In the genomic region with DNA sequence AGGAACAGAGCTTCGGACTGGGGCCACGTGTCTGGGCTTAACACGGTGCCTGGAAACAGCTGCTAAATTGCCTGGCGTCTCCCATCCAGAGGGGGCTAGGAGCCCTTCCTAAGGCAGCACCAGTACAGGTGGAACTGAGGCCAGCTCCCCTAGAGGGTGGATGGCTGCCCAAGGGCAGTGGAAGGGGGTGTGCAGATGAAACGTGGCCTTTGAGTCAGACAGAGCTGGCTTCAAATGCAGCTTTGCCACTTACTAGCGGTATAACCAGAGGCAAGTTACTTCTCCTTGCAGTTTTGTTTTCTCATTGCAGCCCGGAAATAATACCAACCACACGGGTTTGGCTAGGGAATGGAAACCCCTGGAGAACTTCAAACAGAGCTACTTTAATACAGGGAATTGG, we compare ENCODE assay signal across 1 cellular context.
TF ChIP-seq lines count a peak whose summit lies in the region.

No MANE protein-coding gene starts in this region.

TF ChIP-seq in GM23338, 12 proteins besides CTCF, POLR2A, EP300 and RAD21 (continued from another document):
- TF ChIP-seq EZH2phosphoT487 (IDR thresholded peaks at IDR 0.05; ENCODE audit: unreplicated experiment) (no peak), POLR2AphosphoS5 (IDR thresholded peaks at IDR 0.05; ENCODE audit: low read depth) (no peak), STAT1 (IDR thresholded peaks at IDR 0.05; ENCODE audit: unreplicated experiment) (no peak), NANOG (IDR thresholded peaks at IDR 0.05; ENCODE audit: borderline replicate concordance) (no peak), ZNF114 (CRISPR knock-in tag; IDR thresholded peaks at IDR 0.05) (no peak), ZNF331 (CRISPR knock-in tag; IDR thresholded peaks at IDR 0.05; ENCODE audit: low read depth) (no peak), JUNB (IDR thresholded peaks at IDR 0.05; ENCODE audit: unreplicated experiment) (no peak)
- TF ChIP-seq, protein P1, sequence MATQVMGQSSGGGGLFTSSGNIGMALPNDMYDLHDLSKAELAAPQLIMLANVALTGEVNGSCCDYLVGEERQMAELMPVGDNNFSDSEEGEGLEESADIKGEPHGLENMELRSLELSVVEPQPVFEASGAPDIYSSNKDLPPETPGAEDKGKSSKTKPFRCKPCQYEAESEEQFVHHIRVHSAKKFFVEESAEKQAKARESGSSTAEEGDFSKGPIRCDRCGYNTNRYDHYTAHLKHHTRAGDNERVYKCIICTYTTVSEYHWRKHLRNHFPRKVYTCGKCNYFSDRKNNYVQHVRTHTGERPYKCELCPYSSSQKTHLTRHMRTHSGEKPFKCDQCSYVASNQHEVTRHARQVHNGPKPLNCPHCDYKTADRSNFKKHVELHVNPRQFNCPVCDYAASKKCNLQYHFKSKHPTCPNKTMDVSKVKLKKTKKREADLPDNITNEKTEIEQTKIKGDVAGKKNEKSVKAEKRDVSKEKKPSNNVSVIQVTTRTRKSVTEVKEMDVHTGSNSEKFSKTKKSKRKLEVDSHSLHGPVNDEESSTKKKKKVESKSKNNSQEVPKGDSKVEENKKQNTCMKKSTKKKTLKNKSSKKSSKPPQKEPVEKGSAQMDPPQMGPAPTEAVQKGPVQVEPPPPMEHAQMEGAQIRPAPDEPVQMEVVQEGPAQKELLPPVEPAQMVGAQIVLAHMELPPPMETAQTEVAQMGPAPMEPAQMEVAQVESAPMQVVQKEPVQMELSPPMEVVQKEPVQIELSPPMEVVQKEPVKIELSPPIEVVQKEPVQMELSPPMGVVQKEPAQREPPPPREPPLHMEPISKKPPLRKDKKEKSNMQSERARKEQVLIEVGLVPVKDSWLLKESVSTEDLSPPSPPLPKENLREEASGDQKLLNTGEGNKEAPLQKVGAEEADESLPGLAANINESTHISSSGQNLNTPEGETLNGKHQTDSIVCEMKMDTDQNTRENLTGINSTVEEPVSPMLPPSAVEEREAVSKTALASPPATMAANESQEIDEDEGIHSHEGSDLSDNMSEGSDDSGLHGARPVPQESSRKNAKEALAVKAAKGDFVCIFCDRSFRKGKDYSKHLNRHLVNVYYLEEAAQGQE (IDR thresholded peaks at IDR 0.05; ENCODE audit: unreplicated experiment) = no peak
- TF ChIP-seq, protein P2, sequence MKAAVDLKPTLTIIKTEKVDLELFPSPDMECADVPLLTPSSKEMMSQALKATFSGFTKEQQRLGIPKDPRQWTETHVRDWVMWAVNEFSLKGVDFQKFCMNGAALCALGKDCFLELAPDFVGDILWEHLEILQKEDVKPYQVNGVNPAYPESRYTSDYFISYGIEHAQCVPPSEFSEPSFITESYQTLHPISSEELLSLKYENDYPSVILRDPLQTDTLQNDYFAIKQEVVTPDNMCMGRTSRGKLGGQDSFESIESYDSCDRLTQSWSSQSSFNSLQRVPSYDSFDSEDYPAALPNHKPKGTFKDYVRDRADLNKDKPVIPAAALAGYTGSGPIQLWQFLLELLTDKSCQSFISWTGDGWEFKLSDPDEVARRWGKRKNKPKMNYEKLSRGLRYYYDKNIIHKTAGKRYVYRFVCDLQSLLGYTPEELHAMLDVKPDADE (IDR thresholded peaks at IDR 0.05) = no peak
- TF ChIP-seq, protein P3, sequence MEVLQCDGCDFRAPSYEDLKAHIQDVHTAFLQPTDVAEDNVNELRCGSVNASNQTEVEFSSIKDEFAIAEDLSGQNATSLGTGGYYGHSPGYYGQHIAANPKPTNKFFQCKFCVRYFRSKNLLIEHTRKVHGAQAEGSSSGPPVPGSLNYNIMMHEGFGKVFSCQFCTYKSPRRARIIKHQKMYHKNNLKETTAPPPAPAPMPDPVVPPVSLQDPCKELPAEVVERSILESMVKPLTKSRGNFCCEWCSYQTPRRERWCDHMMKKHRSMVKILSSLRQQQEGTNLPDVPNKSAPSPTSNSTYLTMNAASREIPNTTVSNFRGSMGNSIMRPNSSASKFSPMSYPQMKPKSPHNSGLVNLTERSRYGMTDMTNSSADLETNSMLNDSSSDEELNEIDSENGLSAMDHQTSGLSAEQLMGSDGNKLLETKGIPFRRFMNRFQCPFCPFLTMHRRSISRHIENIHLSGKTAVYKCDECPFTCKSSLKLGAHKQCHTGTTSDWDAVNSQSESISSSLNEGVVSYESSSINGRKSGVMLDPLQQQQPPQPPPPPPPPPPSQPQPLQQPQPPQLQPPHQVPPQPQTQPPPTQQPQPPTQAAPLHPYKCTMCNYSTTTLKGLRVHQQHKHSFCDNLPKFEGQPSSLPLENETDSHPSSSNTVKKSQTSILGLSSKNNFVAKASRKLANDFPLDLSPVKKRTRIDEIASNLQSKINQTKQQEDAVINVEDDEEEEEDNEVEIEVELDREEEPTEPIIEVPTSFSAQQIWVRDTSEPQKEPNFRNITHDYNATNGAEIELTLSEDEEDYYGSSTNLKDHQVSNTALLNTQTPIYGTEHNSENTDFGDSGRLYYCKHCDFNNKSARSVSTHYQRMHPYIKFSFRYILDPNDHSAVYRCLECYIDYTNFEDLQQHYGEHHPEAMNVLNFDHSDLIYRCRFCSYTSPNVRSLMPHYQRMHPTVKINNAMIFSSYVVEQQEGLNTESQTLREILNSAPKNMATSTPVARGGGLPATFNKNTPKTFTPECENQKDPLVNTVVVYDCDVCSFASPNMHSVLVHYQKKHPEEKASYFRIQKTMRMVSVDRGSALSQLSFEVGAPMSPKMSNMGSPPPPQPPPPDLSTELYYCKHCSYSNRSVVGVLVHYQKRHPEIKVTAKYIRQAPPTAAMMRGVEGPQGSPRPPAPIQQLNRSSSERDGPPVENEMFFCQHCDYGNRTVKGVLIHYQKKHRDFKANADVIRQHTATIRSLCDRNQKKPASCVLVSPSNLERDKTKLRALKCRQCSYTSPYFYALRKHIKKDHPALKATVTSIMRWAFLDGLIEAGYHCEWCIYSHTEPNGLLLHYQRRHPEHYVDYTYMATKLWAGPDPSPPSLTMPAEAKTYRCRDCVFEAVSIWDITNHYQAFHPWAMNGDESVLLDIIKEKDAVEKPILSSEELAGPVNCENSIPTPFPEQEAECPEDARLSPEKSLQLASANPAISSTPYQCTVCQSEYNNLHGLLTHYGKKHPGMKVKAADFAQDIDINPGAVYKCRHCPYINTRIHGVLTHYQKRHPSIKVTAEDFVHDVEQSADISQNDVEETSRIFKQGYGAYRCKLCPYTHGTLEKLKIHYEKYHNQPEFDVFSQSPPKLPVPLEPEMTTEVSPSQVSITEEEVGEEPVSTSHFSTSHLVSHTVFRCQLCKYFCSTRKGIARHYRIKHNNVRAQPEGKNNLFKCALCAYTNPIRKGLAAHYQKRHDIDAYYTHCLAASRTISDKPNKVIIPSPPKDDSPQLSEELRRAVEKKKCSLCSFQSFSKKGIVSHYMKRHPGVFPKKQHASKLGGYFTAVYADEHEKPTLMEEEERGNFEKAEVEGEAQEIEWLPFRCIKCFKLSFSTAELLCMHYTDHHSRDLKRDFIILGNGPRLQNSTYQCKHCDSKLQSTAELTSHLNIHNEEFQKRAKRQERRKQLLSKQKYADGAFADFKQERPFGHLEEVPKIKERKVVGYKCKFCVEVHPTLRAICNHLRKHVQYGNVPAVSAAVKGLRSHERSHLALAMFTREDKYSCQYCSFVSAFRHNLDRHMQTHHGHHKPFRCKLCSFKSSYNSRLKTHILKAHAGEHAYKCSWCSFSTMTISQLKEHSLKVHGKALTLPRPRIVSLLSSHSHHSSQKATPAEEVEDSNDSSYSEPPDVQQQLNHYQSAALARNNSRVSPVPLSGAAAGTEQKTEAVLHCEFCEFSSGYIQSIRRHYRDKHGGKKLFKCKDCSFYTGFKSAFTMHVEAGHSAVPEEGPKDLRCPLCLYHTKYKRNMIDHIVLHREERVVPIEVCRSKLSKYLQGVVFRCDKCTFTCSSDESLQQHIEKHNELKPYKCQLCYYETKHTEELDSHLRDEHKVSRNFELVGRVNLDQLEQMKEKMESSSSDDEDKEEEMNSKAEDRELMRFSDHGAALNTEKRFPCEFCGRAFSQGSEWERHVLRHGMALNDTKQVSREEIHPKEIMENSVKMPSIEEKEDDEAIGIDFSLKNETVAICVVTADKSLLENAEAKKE (CRISPR knock-in tag; IDR thresholded peaks at IDR 0.05) = no peak
